In the genomic region with DNA sequence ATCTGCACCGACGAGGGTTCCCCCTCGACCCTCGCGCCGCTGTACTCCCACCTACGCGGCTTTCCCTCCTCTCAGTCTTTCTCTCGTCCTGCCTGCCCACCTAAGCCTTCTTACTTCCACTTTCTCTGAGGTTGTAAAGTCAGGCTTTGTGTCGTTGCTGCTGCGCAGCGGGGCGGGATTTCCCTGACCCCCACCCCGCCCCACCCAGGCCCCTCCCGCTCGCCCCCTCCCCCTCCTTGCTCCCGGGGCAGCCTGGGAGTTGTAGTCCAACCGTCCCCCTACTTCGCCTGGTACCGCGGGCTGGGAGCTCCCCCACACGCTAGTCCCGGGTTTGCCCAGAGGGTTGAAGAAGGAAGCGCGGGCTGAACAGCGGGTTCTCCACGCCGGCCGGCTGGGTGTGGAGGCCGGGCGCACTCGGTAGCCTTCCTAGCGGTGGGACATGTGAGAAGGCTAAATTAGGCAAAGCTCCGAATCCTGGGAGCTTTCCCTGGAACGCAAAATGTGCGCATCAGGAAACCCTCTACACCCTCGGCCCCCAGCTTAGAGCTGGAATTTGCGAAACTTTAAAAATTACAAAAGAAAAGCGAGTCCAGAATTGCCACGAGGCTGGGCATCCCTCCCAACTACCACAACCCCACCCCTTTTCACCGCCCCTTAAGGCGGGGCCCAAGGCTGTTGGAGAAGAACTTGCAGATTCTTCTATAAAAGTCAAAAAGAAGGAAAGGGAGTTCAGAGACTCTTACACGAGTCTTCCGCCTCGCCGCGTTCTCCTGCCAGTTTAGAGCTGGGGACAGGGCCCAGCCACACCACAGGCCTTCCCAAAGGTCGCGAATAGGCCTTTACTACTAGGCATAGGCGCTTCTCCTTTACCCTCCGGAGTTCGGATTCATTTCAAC, we compare ENCODE assay signal across 1 cellular context.
A peak's percentile ranks its signal among the peaks of the same experiment; 100 is the strongest.
TF ChIP-seq lines count a peak whose summit lies in the region.

A gene (minus strand): TSS at position 153 of the 896 bp plus-strand sequence. CDS start 1,011 bp downstream, outside the sequence.

TF ChIP-seq in K562, 482 proteins besides CTCF, POLR2A, EP300 and RAD21 (continued from another document and continues in another):
- TF ChIP-seq CBX3 (IDR thresholded peaks at IDR 0.05; ENCODE audit: borderline replicate concordance in 1 of 2, low read length in 2 of 2) (no peak), CHD2 (IDR thresholded peaks at IDR 0.05; ENCODE audit: low read depth, low read length) (0 out of 2 replicates have a peak, but pooled peaks have one; percentile 31), SIX5 (IDR thresholded peaks at IDR 0.05; ENCODE audit: borderline replicate concordance in 1 of 2, insufficient read depth in 1 of 2, low read depth in 1 of 2, low read length in 2 of 2) (peak; percentile 55 to 59; a peak in 3 of 4 replicates), ZNF707 (CRISPR knock-in tag; conservative IDR thresholded peaks at IDR 0.05) (no peak), SETDB1 (IDR thresholded peaks at IDR 0.05; ENCODE audit: low read length) (no peak), ILK (tag; IDR thresholded peaks at IDR 0.05; ENCODE audit: borderline replicate concordance, low read depth) (no peak), TSC22D4 (tag; IDR thresholded peaks at IDR 0.05) (no peak), YY1 (IDR thresholded peaks at IDR 0.05; ENCODE audit: borderline replicate concordance in 1 of 3, control insufficient read depth in 1 of 3, extremely low read depth in 1 of 3, insufficient read depth in 3 of 3, insufficient read length in 1 of 3, insufficient replicate concordance in 2 of 3, low read depth in 1 of 3, low read length in 2 of 3) (peak in 1 of 3 experiments; percentile 4), CCNT2 (IDR thresholded peaks at IDR 0.05; ENCODE audit: borderline replicate concordance, extremely low read depth, insufficient read length, low read depth, low read length) (no peak), ELF1 (tag; IDR thresholded peaks at IDR 0.05) (peak; percentile 50; the same call in 1 of the 2 replicates), ASH1L (IDR thresholded peaks at IDR 0.05; ENCODE audit: borderline replicate concordance, low read depth, partially characterized antibody) (no peak), MBD2 (IDR thresholded peaks at IDR 0.05; ENCODE audit: borderline replicate concordance, low read depth) (peak; percentile 53; the same call in 1 of the 2 replicates), ZNF121 (CRISPR knock-in tag; conservative IDR thresholded peaks at IDR 0.05) (no peak), NUFIP1 (IDR thresholded peaks at IDR 0.05; ENCODE audit: partially characterized antibody) (no peak), NR3C1 (CRISPR knock-in tag; IDR thresholded peaks at IDR 0.05) (no peak), MYNN (IDR thresholded peaks at IDR 0.05) (peak; percentile 95), MYNN (CRISPR knock-in tag; IDR thresholded peaks at IDR 0.05) (no peak), EGR1 (conservative IDR thresholded peaks at IDR 0.05) (0 out of 2 replicates have a peak, but pooled peaks have one; percentile 5), BCL6 (CRISPR knock-in tag; IDR thresholded peaks at IDR 0.05) (no peak), ZBTB7A (IDR thresholded peaks at IDR 0.05; ENCODE audit: borderline replicate concordance, control insufficient read depth, low read depth, low read length) (peak; percentile 23; the same call in 1 of the 2 replicates), SMAD3 (CRISPR knock-in tag; conservative IDR thresholded peaks at IDR 0.05) (no peak), NR4A1 (CRISPR knock-in tag; IDR thresholded peaks at IDR 0.05) (no peak), NR4A1 (tag; IDR thresholded peaks at IDR 0.05) (no peak), KLF10 (CRISPR knock-in tag; IDR thresholded peaks at IDR 0.05) (no peak), NR2C1 (IDR thresholded peaks at IDR 0.05) (0 out of 2 replicates have a peak, but pooled peaks have one; percentile 17), NR2C1 (tag; IDR thresholded peaks at IDR 0.05) (peak; percentile 70), ZNF239 (CRISPR knock-in tag; IDR thresholded peaks at IDR 0.05) (no peak), NONO (IDR thresholded peaks at IDR 0.05; ENCODE audit: low read depth in 2 of 2, low read length in 1 of 2) (no peak), MAFF (IDR thresholded peaks at IDR 0.05; ENCODE audit: low read length) (no peak), FOXK2 (conservative IDR thresholded peaks at IDR 0.05 in 1 of 2, IDR thresholded peaks at IDR 0.05 in 1 of 2; ENCODE audit: low read depth in 2 of 2) (no peak), ZNF224 (CRISPR knock-in tag; IDR thresholded peaks at IDR 0.05) (no peak)
- TF ChIP-seq, protein P1, sequence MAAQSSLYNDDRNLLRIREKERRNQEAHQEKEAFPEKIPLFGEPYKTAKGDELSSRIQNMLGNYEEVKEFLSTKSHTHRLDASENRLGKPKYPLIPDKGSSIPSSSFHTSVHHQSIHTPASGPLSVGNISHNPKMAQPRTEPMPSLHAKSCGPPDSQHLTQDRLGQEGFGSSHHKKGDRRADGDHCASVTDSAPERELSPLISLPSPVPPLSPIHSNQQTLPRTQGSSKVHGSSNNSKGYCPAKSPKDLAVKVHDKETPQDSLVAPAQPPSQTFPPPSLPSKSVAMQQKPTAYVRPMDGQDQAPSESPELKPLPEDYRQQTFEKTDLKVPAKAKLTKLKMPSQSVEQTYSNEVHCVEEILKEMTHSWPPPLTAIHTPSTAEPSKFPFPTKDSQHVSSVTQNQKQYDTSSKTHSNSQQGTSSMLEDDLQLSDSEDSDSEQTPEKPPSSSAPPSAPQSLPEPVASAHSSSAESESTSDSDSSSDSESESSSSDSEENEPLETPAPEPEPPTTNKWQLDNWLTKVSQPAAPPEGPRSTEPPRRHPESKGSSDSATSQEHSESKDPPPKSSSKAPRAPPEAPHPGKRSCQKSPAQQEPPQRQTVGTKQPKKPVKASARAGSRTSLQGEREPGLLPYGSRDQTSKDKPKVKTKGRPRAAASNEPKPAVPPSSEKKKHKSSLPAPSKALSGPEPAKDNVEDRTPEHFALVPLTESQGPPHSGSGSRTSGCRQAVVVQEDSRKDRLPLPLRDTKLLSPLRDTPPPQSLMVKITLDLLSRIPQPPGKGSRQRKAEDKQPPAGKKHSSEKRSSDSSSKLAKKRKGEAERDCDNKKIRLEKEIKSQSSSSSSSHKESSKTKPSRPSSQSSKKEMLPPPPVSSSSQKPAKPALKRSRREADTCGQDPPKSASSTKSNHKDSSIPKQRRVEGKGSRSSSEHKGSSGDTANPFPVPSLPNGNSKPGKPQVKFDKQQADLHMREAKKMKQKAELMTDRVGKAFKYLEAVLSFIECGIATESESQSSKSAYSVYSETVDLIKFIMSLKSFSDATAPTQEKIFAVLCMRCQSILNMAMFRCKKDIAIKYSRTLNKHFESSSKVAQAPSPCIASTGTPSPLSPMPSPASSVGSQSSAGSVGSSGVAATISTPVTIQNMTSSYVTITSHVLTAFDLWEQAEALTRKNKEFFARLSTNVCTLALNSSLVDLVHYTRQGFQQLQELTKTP (IDR thresholded peaks at IDR 0.05; ENCODE audit: low read depth in 1 of 2, partially characterized antibody in 2 of 2), result peak in 1 of 2 experiments; percentile 46
- TF ChIP-seq, protein P2, sequence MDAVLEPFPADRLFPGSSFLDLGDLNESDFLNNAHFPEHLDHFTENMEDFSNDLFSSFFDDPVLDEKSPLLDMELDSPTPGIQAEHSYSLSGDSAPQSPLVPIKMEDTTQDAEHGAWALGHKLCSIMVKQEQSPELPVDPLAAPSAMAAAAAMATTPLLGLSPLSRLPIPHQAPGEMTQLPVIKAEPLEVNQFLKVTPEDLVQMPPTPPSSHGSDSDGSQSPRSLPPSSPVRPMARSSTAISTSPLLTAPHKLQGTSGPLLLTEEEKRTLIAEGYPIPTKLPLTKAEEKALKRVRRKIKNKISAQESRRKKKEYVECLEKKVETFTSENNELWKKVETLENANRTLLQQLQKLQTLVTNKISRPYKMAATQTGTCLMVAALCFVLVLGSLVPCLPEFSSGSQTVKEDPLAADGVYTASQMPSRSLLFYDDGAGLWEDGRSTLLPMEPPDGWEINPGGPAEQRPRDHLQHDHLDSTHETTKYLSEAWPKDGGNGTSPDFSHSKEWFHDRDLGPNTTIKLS (IDR thresholded peaks at IDR 0.05; ENCODE audit: borderline replicate concordance, low read depth), result no peak
- TF ChIP-seq, protein P3, sequence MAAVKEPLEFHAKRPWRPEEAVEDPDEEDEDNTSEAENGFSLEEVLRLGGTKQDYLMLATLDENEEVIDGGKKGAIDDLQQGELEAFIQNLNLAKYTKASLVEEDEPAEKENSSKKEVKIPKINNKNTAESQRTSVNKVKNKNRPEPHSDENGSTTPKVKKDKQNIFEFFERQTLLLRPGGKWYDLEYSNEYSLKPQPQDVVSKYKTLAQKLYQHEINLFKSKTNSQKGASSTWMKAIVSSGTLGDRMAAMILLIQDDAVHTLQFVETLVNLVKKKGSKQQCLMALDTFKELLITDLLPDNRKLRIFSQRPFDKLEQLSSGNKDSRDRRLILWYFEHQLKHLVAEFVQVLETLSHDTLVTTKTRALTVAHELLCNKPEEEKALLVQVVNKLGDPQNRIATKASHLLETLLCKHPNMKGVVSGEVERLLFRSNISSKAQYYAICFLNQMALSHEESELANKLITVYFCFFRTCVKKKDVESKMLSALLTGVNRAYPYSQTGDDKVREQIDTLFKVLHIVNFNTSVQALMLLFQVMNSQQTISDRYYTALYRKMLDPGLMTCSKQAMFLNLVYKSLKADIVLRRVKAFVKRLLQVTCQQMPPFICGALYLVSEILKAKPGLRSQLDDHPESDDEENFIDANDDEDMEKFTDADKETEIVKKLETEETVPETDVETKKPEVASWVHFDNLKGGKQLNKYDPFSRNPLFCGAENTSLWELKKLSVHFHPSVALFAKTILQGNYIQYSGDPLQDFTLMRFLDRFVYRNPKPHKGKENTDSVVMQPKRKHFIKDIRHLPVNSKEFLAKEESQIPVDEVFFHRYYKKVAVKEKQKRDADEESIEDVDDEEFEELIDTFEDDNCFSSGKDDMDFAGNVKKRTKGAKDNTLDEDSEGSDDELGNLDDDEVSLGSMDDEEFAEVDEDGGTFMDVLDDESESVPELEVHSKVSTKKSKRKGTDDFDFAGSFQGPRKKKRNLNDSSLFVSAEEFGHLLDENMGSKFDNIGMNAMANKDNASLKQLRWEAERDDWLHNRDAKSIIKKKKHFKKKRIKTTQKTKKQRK (IDR thresholded peaks at IDR 0.05; ENCODE audit: borderline replicate concordance, low read depth, low read length), result no peak
- TF ChIP-seq, protein P4, sequence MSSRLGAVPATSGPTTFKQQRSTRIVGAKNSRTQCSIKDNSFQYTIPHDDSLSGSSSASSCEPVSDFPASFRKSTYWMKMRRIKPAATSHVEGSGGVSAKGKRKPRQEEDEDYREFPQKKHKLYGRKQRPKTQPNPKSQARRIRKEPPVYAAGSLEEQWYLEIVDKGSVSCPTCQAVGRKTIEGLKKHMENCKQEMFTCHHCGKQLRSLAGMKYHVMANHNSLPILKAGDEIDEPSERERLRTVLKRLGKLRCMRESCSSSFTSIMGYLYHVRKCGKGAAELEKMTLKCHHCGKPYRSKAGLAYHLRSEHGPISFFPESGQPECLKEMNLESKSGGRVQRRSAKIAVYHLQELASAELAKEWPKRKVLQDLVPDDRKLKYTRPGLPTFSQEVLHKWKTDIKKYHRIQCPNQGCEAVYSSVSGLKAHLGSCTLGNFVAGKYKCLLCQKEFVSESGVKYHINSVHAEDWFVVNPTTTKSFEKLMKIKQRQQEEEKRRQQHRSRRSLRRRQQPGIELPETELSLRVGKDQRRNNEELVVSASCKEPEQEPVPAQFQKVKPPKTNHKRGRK (tag; IDR thresholded peaks at IDR 0.05), result no peak
- TF ChIP-seq, protein P5, sequence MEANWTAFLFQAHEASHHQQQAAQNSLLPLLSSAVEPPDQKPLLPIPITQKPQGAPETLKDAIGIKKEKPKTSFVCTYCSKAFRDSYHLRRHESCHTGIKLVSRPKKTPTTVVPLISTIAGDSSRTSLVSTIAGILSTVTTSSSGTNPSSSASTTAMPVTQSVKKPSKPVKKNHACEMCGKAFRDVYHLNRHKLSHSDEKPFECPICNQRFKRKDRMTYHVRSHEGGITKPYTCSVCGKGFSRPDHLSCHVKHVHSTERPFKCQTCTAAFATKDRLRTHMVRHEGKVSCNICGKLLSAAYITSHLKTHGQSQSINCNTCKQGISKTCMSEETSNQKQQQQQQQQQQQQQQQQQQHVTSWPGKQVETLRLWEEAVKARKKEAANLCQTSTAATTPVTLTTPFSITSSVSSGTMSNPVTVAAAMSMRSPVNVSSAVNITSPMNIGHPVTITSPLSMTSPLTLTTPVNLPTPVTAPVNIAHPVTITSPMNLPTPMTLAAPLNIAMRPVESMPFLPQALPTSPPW (CRISPR knock-in tag; IDR thresholded peaks at IDR 0.05), result peak; percentile 99
- TF ChIP-seq, protein P6, sequence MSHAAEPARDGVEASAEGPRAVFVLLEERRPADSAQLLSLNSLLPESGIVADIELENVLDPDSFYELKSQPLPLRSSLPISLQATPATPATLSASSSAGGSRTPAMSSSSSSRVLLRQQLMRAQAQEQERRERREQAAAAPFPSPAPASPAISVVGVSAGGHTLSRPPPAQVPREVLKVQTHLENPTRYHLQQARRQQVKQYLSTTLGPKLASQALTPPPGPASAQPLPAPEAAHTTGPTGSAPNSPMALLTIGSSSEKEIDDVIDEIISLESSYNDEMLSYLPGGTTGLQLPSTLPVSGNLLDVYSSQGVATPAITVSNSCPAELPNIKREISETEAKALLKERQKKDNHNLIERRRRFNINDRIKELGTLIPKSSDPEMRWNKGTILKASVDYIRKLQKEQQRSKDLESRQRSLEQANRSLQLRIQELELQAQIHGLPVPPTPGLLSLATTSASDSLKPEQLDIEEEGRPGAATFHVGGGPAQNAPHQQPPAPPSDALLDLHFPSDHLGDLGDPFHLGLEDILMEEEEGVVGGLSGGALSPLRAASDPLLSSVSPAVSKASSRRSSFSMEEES (CRISPR knock-in tag; IDR thresholded peaks at IDR 0.05), result no peak
- TF ChIP-seq, protein P7, sequence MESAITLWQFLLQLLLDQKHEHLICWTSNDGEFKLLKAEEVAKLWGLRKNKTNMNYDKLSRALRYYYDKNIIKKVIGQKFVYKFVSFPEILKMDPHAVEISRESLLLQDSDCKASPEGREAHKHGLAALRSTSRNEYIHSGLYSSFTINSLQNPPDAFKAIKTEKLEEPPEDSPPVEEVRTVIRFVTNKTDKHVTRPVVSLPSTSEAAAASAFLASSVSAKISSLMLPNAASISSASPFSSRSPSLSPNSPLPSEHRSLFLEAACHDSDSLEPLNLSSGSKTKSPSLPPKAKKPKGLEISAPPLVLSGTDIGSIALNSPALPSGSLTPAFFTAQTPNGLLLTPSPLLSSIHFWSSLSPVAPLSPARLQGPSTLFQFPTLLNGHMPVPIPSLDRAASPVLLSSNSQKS (CRISPR knock-in tag; IDR thresholded peaks at IDR 0.05), result no peak
- TF ChIP-seq, protein P8, sequence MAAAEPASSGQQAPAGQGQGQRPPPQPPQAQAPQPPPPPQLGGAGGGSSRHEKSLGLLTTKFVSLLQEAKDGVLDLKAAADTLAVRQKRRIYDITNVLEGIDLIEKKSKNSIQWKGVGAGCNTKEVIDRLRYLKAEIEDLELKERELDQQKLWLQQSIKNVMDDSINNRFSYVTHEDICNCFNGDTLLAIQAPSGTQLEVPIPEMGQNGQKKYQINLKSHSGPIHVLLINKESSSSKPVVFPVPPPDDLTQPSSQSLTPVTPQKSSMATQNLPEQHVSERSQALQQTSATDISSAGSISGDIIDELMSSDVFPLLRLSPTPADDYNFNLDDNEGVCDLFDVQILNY (CRISPR knock-in tag; IDR thresholded peaks at IDR 0.05), result no peak
- TF ChIP-seq, protein P9, sequence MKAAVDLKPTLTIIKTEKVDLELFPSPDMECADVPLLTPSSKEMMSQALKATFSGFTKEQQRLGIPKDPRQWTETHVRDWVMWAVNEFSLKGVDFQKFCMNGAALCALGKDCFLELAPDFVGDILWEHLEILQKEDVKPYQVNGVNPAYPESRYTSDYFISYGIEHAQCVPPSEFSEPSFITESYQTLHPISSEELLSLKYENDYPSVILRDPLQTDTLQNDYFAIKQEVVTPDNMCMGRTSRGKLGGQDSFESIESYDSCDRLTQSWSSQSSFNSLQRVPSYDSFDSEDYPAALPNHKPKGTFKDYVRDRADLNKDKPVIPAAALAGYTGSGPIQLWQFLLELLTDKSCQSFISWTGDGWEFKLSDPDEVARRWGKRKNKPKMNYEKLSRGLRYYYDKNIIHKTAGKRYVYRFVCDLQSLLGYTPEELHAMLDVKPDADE (conservative IDR thresholded peaks at IDR 0.05; ENCODE audit: control insufficient read depth, low read depth, low read length), result no peak
